Comparison of ENCODE assay signal across 8 cellular contexts in genomic region chr3:128879991-128880390, GRCh38. TPM values are rescaled to one million over a fixed set of nuclear protein-coding genes. Genes with fewer than 3 reads are reported as not detected.
DNase-seq lines count a peak whose midpoint lies in the region; ATAC-seq and TF ChIP-seq lines count a peak whose summit lies in the region.

No MANE protein-coding gene starts in this region.

- H3K27me3 ChIP-seq in HUES48 (ENCODE audit: control insufficient read depth, insufficient read depth, low read length) (no peaks in the 10 kb centered on the region), mucosa of rectum (ENCODE audit: control insufficient read depth in 2 of 2, insufficient read depth in 2 of 2, low read length in 2 of 2) (no peaks in the 10 kb centered on the region)

- no peaks in the 10 kb centered on the region for H3K27me3 Mint-ChIP-seq in MCF 10A (ENCODE audit: insufficient read depth, unreplicated experiment)

- H3K27ac ChIP-seq in HUES48 (ENCODE audit: low read depth, low read length) (peak overlapping the region; percentile 91), mucosa of rectum (ENCODE audit: low read depth in 2 of 2, low read length in 2 of 2) (peak overlapping the region; percentile 86 to 92)

- DNase-seq in AG04449 (ENCODE audit: low read depth, low spot score) (no peak), MCF 10A (ENCODE audit: unreplicated experiment) (no peak), DMS79 (lab: John Stamatoyannopoulos, UW) (no peak), DMS114 treated with DMSO at 0.1 percent for 48 hours (lab: John Stamatoyannopoulos, UW; ENCODE audit: unreplicated experiment) (no peak), putamen (ENCODE audit: low spot score) (no peak)

- H3K9me3 Mint-ChIP-seq in MCF 10A (ENCODE audit: unreplicated experiment): no peaks in the 10 kb centered on the region

- no peaks in the 10 kb centered on the region for H3K9me3 ChIP-seq in HUES48 (ENCODE audit: control insufficient read depth, insufficient read depth, low read length)
- no peaks in the 10 kb centered on the region for H3K9me3 ChIP-seq in mucosa of rectum (ENCODE audit: control insufficient read depth in 2 of 2, low read length in 2 of 2)

- H3K4me1 ChIP-seq in HUES48 (ENCODE audit: control insufficient read depth, insufficient read depth, low read length) (no peaks in the 10 kb centered on the region), mucosa of rectum (ENCODE audit: control insufficient read depth in 2 of 2, insufficient read depth in 2 of 2, low read length in 2 of 2) (peaks cover 13 to 19% of the 10 kb centered on the region in 2 donors)

- intact Hi-C loops in MCF 10A (cut with micrococcal nuclease): loop anchor here (1.0 to 10.0 kb wide), 2 partner anchors 200 to 265 kb away; no protein-coding TSS in a partner anchor

- no peak for ATAC-seq in GM19324 (IDR thresholded peaks at IDR 0.05; ENCODE audit: low FRiP score, unreplicated experiment)

- POLR2A ChIA-PET in AG04449 (lab: Yijun Ruan, JAX): interaction anchor here (0.6 to 3.1 kb wide), 6 partner anchors 10 to 436 kb away, joined by 3 to 17 read pairs (median 4); a partner anchor contains a TSS
- POLR2A ChIA-PET in MCF 10A (lab: Yijun Ruan, JAX): interaction anchor here (0.5 to 4.8 kb wide), 16 partner anchors 8 to 1250 kb away, joined by 3 to 89 read pairs (median 4); partner anchors contain the start of genes CNBP, RAB7A and RPN1

- H3K27ac Mint-ChIP-seq in MCF 10A (ENCODE audit: low read depth, unreplicated experiment): peak overlapping the region; percentile 92

- peak overlapping the region; percentile 82 for H3K4me3 Mint-ChIP-seq in MCF 10A (ENCODE audit: unreplicated experiment)

- H3K9ac ChIP-seq in HUES48 (ENCODE audit: low read depth, low read length) (peak overlapping the region; percentile 83), mucosa of rectum (ENCODE audit: low read depth in 1 of 2, low read length in 2 of 2) (peak overlapping the region; percentile 89 to 99)

- BruUV-seq in MCF 10A (replicated peaks; lab: Mats Ljungman, UMichigan): no TSS peak

- peak overlapping the region; percentile 89 for H3K4me3 ChIP-seq in AG04449 (ENCODE audit: low read depth, low read length)
- H3K4me3 ChIP-seq in HUES48 (ENCODE audit: low read depth, low read length): peak overlapping the region; percentile 78
- H3K4me3 ChIP-seq in mucosa of rectum (ENCODE audit: low read length in 2 of 2): peak overlapping the region; percentile 82 to 90

- TF ChIP-seq CTCF in AG04449 (IDR thresholded peaks at IDR 0.05; ENCODE audit: insufficient read depth, low read length, missing control alignments) (no peak), MCF 10A (IDR thresholded peaks at IDR 0.05; ENCODE audit: unreplicated experiment) (no peak)

- CTCF ChIA-PET in AG04449 (lab: Yijun Ruan, JAX) (interaction anchor here (2.6 to 4.3 kb wide), 2 partner anchors 199 to 262 kb away, joined by 22 to 23 read pairs; no protein-coding TSS in a partner anchor), MCF 10A (lab: Yijun Ruan, JAX) (interaction anchor here (0.6 to 4.8 kb wide), 5 partner anchors 68 to 1054 kb away, joined by 3 to 32 read pairs (median 5); partner anchors contain the start of genes IFT122 and MBD4)

- H3K4me1 Mint-ChIP-seq in MCF 10A (ENCODE audit: insufficient read depth, unreplicated experiment): peaks cover 37% of the 10 kb centered on the region

- peaks cover 32% of the 10 kb centered on the region for H3K36me3 Mint-ChIP-seq in MCF 10A (ENCODE audit: insufficient read depth, unreplicated experiment)

- peaks cover 33% of the 10 kb centered on the region for H3K36me3 ChIP-seq in HUES48 (ENCODE audit: control insufficient read depth, insufficient read depth, low read length)
- peaks cover 4 to 7% of the 10 kb centered on the region in 2 donors for H3K36me3 ChIP-seq in mucosa of rectum (ENCODE audit: control insufficient read depth in 2 of 2, insufficient read depth in 2 of 2, low read length in 2 of 2)

RNA-seq across cellular contexts. Expression of gene ACAD9, which starts 0.6 kb away (rescaled TPM):
- 43.1 and 44.7 TPM in 2 replicates for total RNA-seq in MCF 10A (2022)
